Comparison of ENCODE assay signal across 12 cellular contexts in the genomic region with DNA sequence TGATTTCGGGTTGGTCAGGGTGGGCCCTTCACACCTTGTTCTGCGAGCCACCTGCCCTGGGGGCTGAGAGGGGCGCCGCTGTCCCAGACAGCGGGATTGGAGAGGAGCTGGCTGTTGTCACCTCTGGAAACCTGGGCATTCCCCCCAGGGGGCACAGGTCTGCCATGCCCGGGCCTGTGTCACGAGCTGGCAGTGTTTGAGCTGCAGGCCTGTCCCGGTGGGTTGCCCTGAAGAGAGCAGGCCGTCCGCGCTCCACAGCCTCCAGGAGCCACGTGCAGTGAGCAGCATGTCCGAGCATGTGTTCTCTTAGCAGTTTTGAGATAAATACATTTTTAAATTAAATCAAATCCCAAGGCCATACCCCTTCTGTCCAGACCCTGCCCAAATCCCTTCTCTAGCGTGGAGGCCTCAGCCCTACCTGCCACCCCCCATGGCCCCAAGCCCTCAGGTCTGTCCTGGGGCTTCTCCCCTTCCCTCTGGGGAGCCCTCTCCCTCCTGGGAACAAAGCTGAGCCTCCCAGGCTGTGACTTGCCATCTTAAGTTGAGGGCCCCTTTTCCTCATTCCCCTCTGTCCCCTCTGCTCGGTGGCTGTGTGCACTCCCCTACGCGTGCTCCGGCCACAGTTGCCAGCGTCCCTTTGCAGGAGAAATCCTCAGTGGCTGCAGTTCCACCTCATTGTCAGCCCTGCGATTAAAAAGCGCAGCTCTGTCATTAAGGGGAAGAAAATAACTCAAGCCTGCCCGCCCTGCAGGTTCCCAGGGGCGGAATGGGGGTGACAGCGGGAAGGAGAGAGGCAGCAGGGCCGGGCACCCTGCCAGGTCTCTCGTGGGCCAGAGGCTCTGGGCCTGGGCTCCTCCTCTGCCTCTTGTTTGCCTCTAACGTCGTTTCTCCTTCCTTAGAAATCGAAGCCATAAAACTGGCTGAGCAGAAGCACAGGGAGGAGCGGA. TPM values are rescaled to one million over a fixed set of nuclear protein-coding genes. Genes with fewer than 3 reads are reported as not detected.
DNase-seq lines count a peak whose midpoint lies in the region; ATAC-seq and TF ChIP-seq lines count a peak whose summit lies in the region.
"Had no signal": no experiment of that assay in that cellular context is flagged by ENCODE, and none has a peak within 500 bp of the region (broad histone marks: within the 10 kb centered on the region; RNA-seq: fewer than 3 reads in every experiment).

No MANE protein-coding gene starts in this region.

- peaks cover 63% of the 10 kb centered on the region for H3K36me3 ChIP-seq in HUES6 (ENCODE audit: control insufficient read depth, insufficient read depth, low read length)

- H3K9me3 Mint-ChIP-seq in WTC11, result no peaks in the 10 kb centered on the region

- CTCF ChIA-PET in WTC11 (lab: Charles Lee), result interaction anchor here (0.9 to 2.4 kb wide), 4 partner anchors 10 to 170 kb away, joined by 3 to 8 read pairs (median 4); no protein-coding TSS in a partner anchor

- H3K9me3 ChIP-seq in HUES6 (ENCODE audit: control insufficient read depth, insufficient read depth, low read depth, low read length) (no peaks in the 10 kb centered on the region), right cardiac atrium (ENCODE audit: control insufficient read depth, low read length) (no peaks in the 10 kb centered on the region)

- no peak overlapping the region for H3K9ac ChIP-seq in HUES6 (ENCODE audit: low read length)

- no peak for DNase-seq in WTC11 (ENCODE audit: low spot score)
- peak; percentile 74 to 93 (median 89) for DNase-seq in right cardiac atrium
- DNase-seq in sciatic nerve (ENCODE audit: low spot score), result no peak
- no peak for DNase-seq in stimulated activated CD4-positive, alpha-beta T cell treated with anti-CD3 and anti-CD28 coated beads, Interleukin-4, amount 100 ng/mL, for 1 hour
- DNase-seq: activated CD8-positive, alpha-beta memory T cell treated with anti-CD3 and anti-CD28 coated beads for 24 hours; NCI-H187; stimulated activated CD4-positive, alpha-beta T cell treated with anti-CD3 and anti-CD28 coated beads, Interleukin-4, amount 100 ng/mL, for 4 hours had no signal

- H3K4me3 ChIP-seq in HUES6 (ENCODE audit: low read depth, low read length) (no peak overlapping the region), right cardiac atrium (ENCODE audit: low read length) (no peak overlapping the region)

- H3K36me3 Mint-ChIP-seq in WTC11, result peaks cover 18% of the 10 kb centered on the region

- H3K4me1 ChIP-seq in HUES6 (ENCODE audit: control insufficient read depth, insufficient read depth, low read length) (peaks cover 23% of the 10 kb centered on the region), right cardiac atrium (ENCODE audit: control insufficient read depth, insufficient read depth, low read length) (no peaks in the 10 kb centered on the region)

- H3K27me3 ChIP-seq in HUES6 (ENCODE audit: control insufficient read depth, insufficient read depth, low read length), result no peaks in the 10 kb centered on the region
- H3K27me3 ChIP-seq in right cardiac atrium (ENCODE audit: control insufficient read depth, insufficient read depth), result no peaks in the 10 kb centered on the region

- H3K27ac Mint-ChIP-seq in WTC11, result peak overlapping the region; percentile 54; the same call in 1 of the 2 replicates

- H3K4me3 Mint-ChIP-seq in WTC11, result no peak overlapping the region

- POLR2A ChIA-PET in WTC11 (lab: Charles Lee), result interaction anchor here (0.7 kb wide), 1 partner anchor 170 kb away, joined by 3 read pairs; no protein-coding TSS in a partner anchor

- intact Hi-C loops in right cardiac atrium (cut with DNase I), result loop anchor here in 1 of 4 donors (10.0 kb wide), 2 partner anchors 48 to 108 kb away; partner anchors contain the start of gene ADARB1
- intact Hi-C loops in sciatic nerve (cut with DNase I), result loop anchor here (5.0 kb wide), 1 partner anchor 1061 kb away; no protein-coding TSS in a partner anchor

- 47% methylated on average over 30 of the region's 30 CpGs for WGBS in right cardiac atrium

- H3K27ac ChIP-seq in HUES6 (ENCODE audit: low read depth, low read length) (0 out of 2 replicates have a peak overlapping the region, but pooled peaks have one; percentile 29), right cardiac atrium (ENCODE audit: low read length) (no peak overlapping the region)

- TF ChIP-seq CTCF in WTC11 (IDR thresholded peaks at IDR 0.05), result no peak

- no peaks in the 10 kb centered on the region for H3K27me3 Mint-ChIP-seq in WTC11 (ENCODE audit: low read depth)

- peaks cover 9% of the 10 kb centered on the region for H3K4me1 Mint-ChIP-seq in WTC11

- ATAC-seq in WTC11 (no peak), right cardiac atrium (peak; percentile 42 to 48), sciatic nerve (peak; percentile 58), HG03469 (IDR thresholded peaks at IDR 0.05; ENCODE audit: unreplicated experiment) (no peak), HG03565 (IDR thresholded peaks at IDR 0.05; ENCODE audit: unreplicated experiment) (no peak), HG03378 (IDR thresholded peaks at IDR 0.05; ENCODE audit: unreplicated experiment) (no peak)

TF ChIP-seq in WTC11, 78 proteins besides CTCF, POLR2A, EP300 and RAD21 (continues in another document):
- TF ChIP-seq, protein P1, sequence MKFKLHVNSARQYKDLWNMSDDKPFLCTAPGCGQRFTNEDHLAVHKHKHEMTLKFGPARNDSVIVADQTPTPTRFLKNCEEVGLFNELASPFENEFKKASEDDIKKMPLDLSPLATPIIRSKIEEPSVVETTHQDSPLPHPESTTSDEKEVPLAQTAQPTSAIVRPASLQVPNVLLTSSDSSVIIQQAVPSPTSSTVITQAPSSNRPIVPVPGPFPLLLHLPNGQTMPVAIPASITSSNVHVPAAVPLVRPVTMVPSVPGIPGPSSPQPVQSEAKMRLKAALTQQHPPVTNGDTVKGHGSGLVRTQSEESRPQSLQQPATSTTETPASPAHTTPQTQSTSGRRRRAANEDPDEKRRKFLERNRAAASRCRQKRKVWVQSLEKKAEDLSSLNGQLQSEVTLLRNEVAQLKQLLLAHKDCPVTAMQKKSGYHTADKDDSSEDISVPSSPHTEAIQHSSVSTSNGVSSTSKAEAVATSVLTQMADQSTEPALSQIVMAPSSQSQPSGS (CRISPR knock-in tag; IDR thresholded peaks at IDR 0.05; ENCODE audit: borderline replicate concordance, low read depth), result no peak
- TF ChIP-seq, protein P2, sequence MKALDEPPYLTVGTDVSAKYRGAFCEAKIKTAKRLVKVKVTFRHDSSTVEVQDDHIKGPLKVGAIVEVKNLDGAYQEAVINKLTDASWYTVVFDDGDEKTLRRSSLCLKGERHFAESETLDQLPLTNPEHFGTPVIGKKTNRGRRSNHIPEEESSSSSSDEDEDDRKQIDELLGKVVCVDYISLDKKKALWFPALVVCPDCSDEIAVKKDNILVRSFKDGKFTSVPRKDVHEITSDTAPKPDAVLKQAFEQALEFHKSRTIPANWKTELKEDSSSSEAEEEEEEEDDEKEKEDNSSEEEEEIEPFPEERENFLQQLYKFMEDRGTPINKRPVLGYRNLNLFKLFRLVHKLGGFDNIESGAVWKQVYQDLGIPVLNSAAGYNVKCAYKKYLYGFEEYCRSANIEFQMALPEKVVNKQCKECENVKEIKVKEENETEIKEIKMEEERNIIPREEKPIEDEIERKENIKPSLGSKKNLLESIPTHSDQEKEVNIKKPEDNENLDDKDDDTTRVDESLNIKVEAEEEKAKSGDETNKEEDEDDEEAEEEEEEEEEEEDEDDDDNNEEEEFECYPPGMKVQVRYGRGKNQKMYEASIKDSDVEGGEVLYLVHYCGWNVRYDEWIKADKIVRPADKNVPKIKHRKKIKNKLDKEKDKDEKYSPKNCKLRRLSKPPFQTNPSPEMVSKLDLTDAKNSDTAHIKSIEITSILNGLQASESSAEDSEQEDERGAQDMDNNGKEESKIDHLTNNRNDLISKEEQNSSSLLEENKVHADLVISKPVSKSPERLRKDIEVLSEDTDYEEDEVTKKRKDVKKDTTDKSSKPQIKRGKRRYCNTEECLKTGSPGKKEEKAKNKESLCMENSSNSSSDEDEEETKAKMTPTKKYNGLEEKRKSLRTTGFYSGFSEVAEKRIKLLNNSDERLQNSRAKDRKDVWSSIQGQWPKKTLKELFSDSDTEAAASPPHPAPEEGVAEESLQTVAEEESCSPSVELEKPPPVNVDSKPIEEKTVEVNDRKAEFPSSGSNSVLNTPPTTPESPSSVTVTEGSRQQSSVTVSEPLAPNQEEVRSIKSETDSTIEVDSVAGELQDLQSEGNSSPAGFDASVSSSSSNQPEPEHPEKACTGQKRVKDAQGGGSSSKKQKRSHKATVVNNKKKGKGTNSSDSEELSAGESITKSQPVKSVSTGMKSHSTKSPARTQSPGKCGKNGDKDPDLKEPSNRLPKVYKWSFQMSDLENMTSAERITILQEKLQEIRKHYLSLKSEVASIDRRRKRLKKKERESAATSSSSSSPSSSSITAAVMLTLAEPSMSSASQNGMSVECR (CRISPR knock-in tag; IDR thresholded peaks at IDR 0.05; ENCODE audit: borderline replicate concordance), result no peak
- TF ChIP-seq NR1H2 (CRISPR knock-in tag; IDR thresholded peaks at IDR 0.05), result no peak
- TF ChIP-seq ESRRA (CRISPR knock-in tag; IDR thresholded peaks at IDR 0.05; ENCODE audit: borderline replicate concordance), result no peak
- no peak for TF ChIP-seq ZNF425 (CRISPR knock-in tag; conservative IDR thresholded peaks at IDR 0.05)

RNA-seq across cellular contexts. Expression of gene SLX9, which starts 26.6 kb away (rescaled TPM):
- total RNA-seq in WTC11 (2021), result 72.8 to 81.0 TPM (median 77.2 TPM) in 3 replicates
- 10 to 100 TPM; 19.2 to 26.5 (median 24.1) TPM for total RNA-seq in right cardiac atrium
- polyA plus RNA-seq in right cardiac atrium, result 25.1 TPM
- total RNA-seq in sciatic nerve, result 17.1 TPM

RNA-seq across cellular contexts. Expression of gene ITGB2, which starts 45.7 kb away (rescaled TPM):
- total RNA-seq in WTC11 (2021) (1.0 to 1.5 TPM (median 1.5 TPM) in 3 replicates), right cardiac atrium (10 to 100 TPM; 19.1 to 46.5 (median 33.7) TPM), sciatic nerve (56.7 TPM)
- polyA plus RNA-seq in right cardiac atrium, result 11.9 TPM
- total RNA-seq: RPMI7951 had no signal

Comparison
In these comparisons a context has a peak if more than half of its experiments do, and no peak if none do; other contexts are left out.
1. ATAC-seq: peak in right cardiac atrium (2 of 2) and sciatic nerve (single experiment); none in WTC11 (single experiment), HG03469 (single experiment), HG03565 (single experiment) and HG03378 (single experiment).
2. DNase-seq: peak in right cardiac atrium (3 of 3); none in WTC11 (single experiment), sciatic nerve (single experiment) and stimulated activated CD4-positive, alpha-beta T cell treated with anti-CD3 and anti-CD28 coated beads, Interleukin-4, amount 100 ng/mL, for 1 hour (single experiment).